Comparison of ENCODE assay signal across 1 cellular context in the genomic region with DNA sequence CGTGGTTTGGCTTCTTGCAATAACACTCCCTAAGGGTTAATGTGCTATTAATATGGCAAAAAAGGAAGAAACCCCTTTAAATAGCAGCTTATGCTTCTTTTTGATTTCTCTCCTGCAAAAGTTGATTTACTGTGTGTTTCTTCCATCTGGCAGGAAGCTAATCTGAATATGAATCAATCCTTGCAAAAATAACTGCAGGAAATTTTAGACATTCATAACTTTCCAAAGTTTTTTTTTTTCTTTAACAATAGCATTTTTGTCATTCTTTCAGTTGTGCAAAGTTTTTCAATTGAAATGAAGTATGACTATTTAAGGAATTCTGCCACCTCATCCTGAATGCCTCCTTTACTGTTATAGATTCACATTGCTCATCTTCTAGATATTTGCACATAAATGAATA.
TF ChIP-seq lines count a peak whose summit lies in the region.

No MANE protein-coding gene starts in this region.

TF ChIP-seq in IMR-90, 13 proteins besides CTCF, POLR2A, EP300 and RAD21:
- TF ChIP-seq CEBPB (IDR thresholded peaks at IDR 0.05; ENCODE audit: low read depth, low read length) (no peak), FOS (IDR thresholded peaks at IDR 0.05; ENCODE audit: low read depth, low read length) (no peak), CHD1 (IDR thresholded peaks at IDR 0.05; ENCODE audit: low read depth, low read length) (no peak), SMC3 (IDR thresholded peaks at IDR 0.05; ENCODE audit: low read depth, low read length) (no peak), MAFK (IDR thresholded peaks at IDR 0.05; ENCODE audit: low read depth, low read length) (no peak), RCOR1 (IDR thresholded peaks at IDR 0.05; ENCODE audit: insufficient replicate concordance, low read length) (no peak), RFX5 (IDR thresholded peaks at IDR 0.05; ENCODE audit: low read depth, low read length) (no peak), MXI1 (IDR thresholded peaks at IDR 0.05; ENCODE audit: borderline replicate concordance, low read depth, low read length) (no peak), MAZ (IDR thresholded peaks at IDR 0.05; ENCODE audit: borderline replicate concordance, low read depth, low read length) (no peak), BHLHE40 (IDR thresholded peaks at IDR 0.05; ENCODE audit: low read depth, low read length) (no peak), NFE2L2 (IDR thresholded peaks at IDR 0.05; ENCODE audit: low read depth, low read length) (no peak)
- TF ChIP-seq, protein P1, sequence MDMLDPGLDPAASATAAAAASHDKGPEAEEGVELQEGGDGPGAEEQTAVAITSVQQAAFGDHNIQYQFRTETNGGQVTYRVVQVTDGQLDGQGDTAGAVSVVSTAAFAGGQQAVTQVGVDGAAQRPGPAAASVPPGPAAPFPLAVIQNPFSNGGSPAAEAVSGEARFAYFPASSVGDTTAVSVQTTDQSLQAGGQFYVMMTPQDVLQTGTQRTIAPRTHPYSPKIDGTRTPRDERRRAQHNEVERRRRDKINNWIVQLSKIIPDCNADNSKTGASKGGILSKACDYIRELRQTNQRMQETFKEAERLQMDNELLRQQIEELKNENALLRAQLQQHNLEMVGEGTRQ (IDR thresholded peaks at IDR 0.05; ENCODE audit: low read depth, low read length), result no peak
- TF ChIP-seq, protein P2, sequence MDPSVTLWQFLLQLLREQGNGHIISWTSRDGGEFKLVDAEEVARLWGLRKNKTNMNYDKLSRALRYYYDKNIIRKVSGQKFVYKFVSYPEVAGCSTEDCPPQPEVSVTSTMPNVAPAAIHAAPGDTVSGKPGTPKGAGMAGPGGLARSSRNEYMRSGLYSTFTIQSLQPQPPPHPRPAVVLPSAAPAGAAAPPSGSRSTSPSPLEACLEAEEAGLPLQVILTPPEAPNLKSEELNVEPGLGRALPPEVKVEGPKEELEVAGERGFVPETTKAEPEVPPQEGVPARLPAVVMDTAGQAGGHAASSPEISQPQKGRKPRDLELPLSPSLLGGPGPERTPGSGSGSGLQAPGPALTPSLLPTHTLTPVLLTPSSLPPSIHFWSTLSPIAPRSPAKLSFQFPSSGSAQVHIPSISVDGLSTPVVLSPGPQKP (IDR thresholded peaks at IDR 0.05; ENCODE audit: borderline replicate concordance, low read depth, low read length), result no peak
